In genomic region chr19:46736544-46737274, GRCh38 we compare ENCODE assay signal across 14 cellular contexts. TPM values are rescaled to one million over a fixed set of nuclear protein-coding genes. Genes with fewer than 3 reads are reported as not detected.
DNase-seq lines count a peak whose midpoint lies in the region; ATAC-seq and TF ChIP-seq lines count a peak whose summit lies in the region.
"Had no signal": no experiment of that assay in that cellular context is flagged by ENCODE, and none has a peak within 500 bp of the region (broad histone marks: within the 10 kb centered on the region; RNA-seq: fewer than 3 reads in every experiment).

No MANE protein-coding gene starts in this region.

- no peak for ATAC-seq in central memory CD8-positive, alpha-beta T cell (replicated peaks; ENCODE audit: extremely low read depth, poor library complexity, severe bottlenecking)
- ATAC-seq in thoracic aorta (ENCODE audit: insufficient number of reproducible peaks, low FRiP score, low read depth), result peak; percentile 51
- no peak for ATAC-seq in activated CD8-positive, alpha-beta T cell treated with anti-CD3 and anti-CD28 coated beads, Interleukin-2, amount 10 ng/mL, durations not matched to agents 7 days and 5 days
- ATAC-seq in HG02852 (IDR thresholded peaks at IDR 0.05; ENCODE audit: unreplicated experiment), result no peak

- peak overlapping the region; percentile 19 for H3K27ac Mint-ChIP-seq in central memory CD8-positive, alpha-beta T cell (ENCODE audit: low read depth)
- no peak overlapping the region for H3K27ac Mint-ChIP-seq in activated CD8-positive, alpha-beta T cell treated with anti-CD3 and anti-CD28 coated beads, Interleukin-2, amount 10 ng/mL, durations not matched to agents 7 days and 5 days
- H3K27ac Mint-ChIP-seq: activated T-helper 2 cell treated with anti-CD3 and anti-CD28 coated beads, Interferon-gamma antibody, Interleukin-2, Interleukin-4, amounts not matched to agents 10 μg/mL and 5 μg/mL and 100 μg/mL, durations not matched to agents 14 hours and 24 hours and 36 hours had no signal

- H3K4me3 ChIP-seq in thoracic aorta (no peak overlapping the region), tibial nerve (no peak overlapping the region)
- H3K4me3 ChIP-seq: ascending aorta had no signal

- no peaks in the 10 kb centered on the region for H3K27me3 ChIP-seq in thoracic aorta (replicated peaks; ENCODE audit: insufficient read depth)
- no peaks in the 10 kb centered on the region for H3K27me3 ChIP-seq in tibial nerve
- H3K27me3 ChIP-seq: ascending aorta had no signal

- no peaks in the 10 kb centered on the region for H3K27me3 Mint-ChIP-seq in central memory CD8-positive, alpha-beta T cell
- H3K27me3 Mint-ChIP-seq in activated CD8-positive, alpha-beta T cell treated with anti-CD3 and anti-CD28 coated beads, Interleukin-2, amount 10 ng/mL, durations not matched to agents 7 days and 5 days (ENCODE audit: low read depth), result no peaks in the 10 kb centered on the region

- no peak for TF ChIP-seq EP300 in tibial nerve (IDR thresholded peaks at IDR 0.05)

- CTCF ChIA-PET in activated CD8-positive, alpha-beta T cell treated with anti-CD3 and anti-CD28 coated beads, Interleukin-2, amount 10 ng/mL, durations not matched to agents 7 days and 5 days (lab: Charles Lee), result interaction anchor here (1.0 to 2.9 kb wide), 6 partner anchors 8 to 75 kb away, joined by 3 to 10 read pairs (median 4); no protein-coding TSS in a partner anchor

- POLR2A ChIA-PET in activated CD8-positive, alpha-beta T cell treated with anti-CD3 and anti-CD28 coated beads, Interleukin-2, amount 10 ng/mL, durations not matched to agents 7 days and 5 days (lab: Charles Lee), result no interaction called here

- peak; percentile 48 for DNase-seq in M059J (ENCODE audit: low read depth)
- no peak for DNase-seq in central memory CD8-positive, alpha-beta T cell (ENCODE audit: low spot score in 2 of 2)
- DNase-seq in left kidney (ENCODE audit: low read depth, low spot score), result peak; percentile 19
- no peak for DNase-seq in thoracic aorta (ENCODE audit: low spot score)
- DNase-seq in tibial nerve (ENCODE audit: low spot score in 2 of 2), result no peak
- DNase-seq in activated CD8-positive, alpha-beta T cell treated with anti-CD3 and anti-CD28 coated beads, Interleukin-2, amount 10 ng/mL, durations not matched to agents 7 days and 5 days, result no peak
- DNase-seq in SIG-M5 treated with dmso at 0.1 percent for 504 hours (lab: John Stamatoyannopoulos, UW; ENCODE audit: unreplicated experiment), result no peak
- DNase-seq: activated CD4-positive, alpha-beta T cell treated with anti-CD3 and anti-CD28 coated beads, Interleukin-2, amount 50 U/mL, for 48 hours; C1 segment of cervical spinal cord; effector CD8-positive, alpha-beta T cell; islet precursor cell had no signal

- TF ChIP-seq POLR2A in tibial nerve (IDR thresholded peaks at IDR 0.05), result no peak

- 52 to 57% methylated on average over 21 to 22 of the region's 22 CpGs for WGBS in tibial nerve, 2 donors

- peaks cover 26% of the 10 kb centered on the region for H3K4me1 Mint-ChIP-seq in central memory CD8-positive, alpha-beta T cell
- peaks cover 9% of the 10 kb centered on the region for H3K4me1 Mint-ChIP-seq in activated CD8-positive, alpha-beta T cell treated with anti-CD3 and anti-CD28 coated beads, Interleukin-2, amount 10 ng/mL, durations not matched to agents 7 days and 5 days (ENCODE audit: low read depth)

- peaks cover 41% of the 10 kb centered on the region for H3K36me3 Mint-ChIP-seq in central memory CD8-positive, alpha-beta T cell (ENCODE audit: insufficient read depth)
- H3K36me3 Mint-ChIP-seq in activated CD8-positive, alpha-beta T cell treated with anti-CD3 and anti-CD28 coated beads, Interleukin-2, amount 10 ng/mL, durations not matched to agents 7 days and 5 days (ENCODE audit: low read depth), result peaks cover 48% of the 10 kb centered on the region

- H3K36me3 ChIP-seq in thoracic aorta (peaks cover 20% of the 10 kb centered on the region), tibial nerve (peaks cover 0 to 60% (median 4%) of the 10 kb centered on the region in 3 donors)

- H3K9me3 ChIP-seq in thoracic aorta (no peaks in the 10 kb centered on the region), tibial nerve (no peaks in the 10 kb centered on the region)
- H3K9me3 ChIP-seq: ascending aorta had no signal

- peaks cover 6 to 51% of the 10 kb centered on the region in 2 donors for H3K4me1 ChIP-seq in thoracic aorta (ENCODE audit: control insufficient read depth in 1 of 2, low read depth in 2 of 2)
- H3K4me1 ChIP-seq in tibial nerve, result peaks cover 0 to 92% (median 39%) of the 10 kb centered on the region in 4 donors

- no peaks in the 10 kb centered on the region for H3K9me3 Mint-ChIP-seq in central memory CD8-positive, alpha-beta T cell
- H3K9me3 Mint-ChIP-seq in activated CD8-positive, alpha-beta T cell treated with anti-CD3 and anti-CD28 coated beads, Interleukin-2, amount 10 ng/mL, durations not matched to agents 7 days and 5 days (ENCODE audit: insufficient read depth), result no peaks in the 10 kb centered on the region
- H3K9me3 Mint-ChIP-seq: activated T-helper 2 cell treated with anti-CD3 and anti-CD28 coated beads, Interferon-gamma antibody, Interleukin-2, Interleukin-4, amounts not matched to agents 10 μg/mL and 5 μg/mL and 100 μg/mL, durations not matched to agents 14 hours and 24 hours and 36 hours had no signal

- TF ChIP-seq CTCF in thoracic aorta (IDR thresholded peaks at IDR 0.05), result no peak
- TF ChIP-seq CTCF in tibial nerve (IDR thresholded peaks at IDR 0.05), result no peak

- H3K27ac ChIP-seq in thoracic aorta, result peak overlapping the region in 1 of 2 donors; percentile 47
- H3K27ac ChIP-seq in tibial nerve, result peak overlapping the region in 2 of 4 donors; percentile 83 to 98
- H3K27ac ChIP-seq: ascending aorta had no signal

- no peak overlapping the region for H3K4me3 Mint-ChIP-seq in central memory CD8-positive, alpha-beta T cell
- no peak overlapping the region for H3K4me3 Mint-ChIP-seq in activated CD8-positive, alpha-beta T cell treated with anti-CD3 and anti-CD28 coated beads, Interleukin-2, amount 10 ng/mL, durations not matched to agents 7 days and 5 days

RNA-seq across cellular contexts. Expression of gene FKRP, which starts 9.1 kb away (rescaled TPM):
- total RNA-seq in M059J (2014; rRNA removed; shearing (Covaris generic)), result 13.1 and 28.4 TPM in 2 replicates
- total RNA-seq in thoracic aorta (10 to 100 TPM; 20.6 to 99.2 TPM), tibial nerve (10 to 100 TPM; 15.7 to 20.4 (median 17.7) TPM)
- 10 to 100 TPM; 15.3 to 18.4 TPM for total RNA-seq in activated CD8-positive, alpha-beta T cell treated with anti-CD3 and anti-CD28 coated beads, Interleukin-2, amount 10 ng/mL, durations not matched to agents 7 days and 5 days

RNA-seq across cellular contexts. Expression of gene STRN4, which starts 9.5 kb away (rescaled TPM):
- total RNA-seq in M059J (2014; rRNA removed; shearing (Covaris generic)), result 44.7 and 78.1 TPM in 2 replicates
- total RNA-seq in thoracic aorta, result 10 to 100 TPM; 60.9 to 66.7 TPM
- 100 to 1,000 TPM in 1 of 4 donors, 10 to 100 TPM in 3; 77.4 to 127 (median 87.4) TPM for total RNA-seq in tibial nerve
- total RNA-seq in activated CD8-positive, alpha-beta T cell treated with anti-CD3 and anti-CD28 coated beads, Interleukin-2, amount 10 ng/mL, durations not matched to agents 7 days and 5 days, result 10 to 100 TPM; 79.6 to 90.2 TPM

RNA-seq across cellular contexts. Expression of gene PRKD2, which starts 19.8 kb away (rescaled TPM):
- total RNA-seq in M059J (2014; rRNA removed; shearing (Covaris generic)), result 18.9 and 38.7 TPM in 2 replicates
- 10 to 100 TPM; 21.4 to 53.6 TPM for total RNA-seq in thoracic aorta
- 10 to 100 TPM; 21.0 to 36.1 (median 30.2) TPM for total RNA-seq in tibial nerve
- total RNA-seq in activated CD8-positive, alpha-beta T cell treated with anti-CD3 and anti-CD28 coated beads, Interleukin-2, amount 10 ng/mL, durations not matched to agents 7 days and 5 days, result 100 to 1,000 TPM; 161 to 166 TPM

RNA-seq across cellular contexts. Expression of gene SLC1A5, which starts 51.7 kb away (rescaled TPM):
- 89.0 and 173 TPM in 2 replicates for total RNA-seq in M059J (2014; rRNA removed; shearing (Covaris generic))
- 10 to 100 TPM; 48.7 to 66.2 TPM for total RNA-seq in thoracic aorta
- 100 to 1,000 TPM in 1 of 4 donors, 10 to 100 TPM in 3; 76.8 to 107 (median 83.4) TPM for total RNA-seq in tibial nerve
- total RNA-seq in activated CD8-positive, alpha-beta T cell treated with anti-CD3 and anti-CD28 coated beads, Interleukin-2, amount 10 ng/mL, durations not matched to agents 7 days and 5 days, result 100 to 1,000 TPM; 176 to 178 TPM

Comparison
In these comparisons a context has a peak if more than half of its experiments do, and no peak if none do; other contexts are left out.
1. DNase-seq: peak in M059J (single experiment) and left kidney (single experiment); none in central memory CD8-positive, alpha-beta T cell (0 of 2), thoracic aorta (single experiment), tibial nerve (0 of 2), activated CD8-positive, alpha-beta T cell treated with anti-CD3 and anti-CD28 coated beads, Interleukin-2, amount 10 ng/mL, durations not matched to agents 7 days and 5 days (single experiment) and SIG-M5 treated with dmso at 0.1 percent for 504 hours (single experiment).